In the genomic region with DNA sequence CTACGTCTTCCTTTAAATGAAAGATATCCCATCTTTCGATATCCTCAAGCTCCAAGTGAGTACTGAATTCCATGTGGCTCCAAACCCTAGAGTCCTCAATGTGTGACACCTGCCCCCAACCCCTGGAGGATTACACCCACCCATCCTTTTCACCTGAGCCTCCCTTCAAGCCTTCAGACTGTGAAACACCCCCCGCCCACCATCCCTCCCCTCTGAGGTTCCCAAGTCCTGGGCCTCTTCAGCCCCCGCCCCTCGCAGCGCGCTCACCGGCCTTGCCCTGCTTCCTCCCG, we compare ENCODE assay signal across 8 cellular contexts. TPM values are rescaled to one million over a fixed set of nuclear protein-coding genes. Genes with fewer than 3 reads are reported as not detected.
DNase-seq lines count a peak whose midpoint lies in the region; ATAC-seq lines count a peak whose summit lies in the region.

No MANE protein-coding gene starts in this region.

- DNase-seq in activated T-cell treated with anti-CD3 and anti-CD28 coated beads for 4 hours (peak; percentile 61), left kidney (ENCODE audit: low read depth, low spot score) (peak; percentile 92), COLO668 (lab: John Stamatoyannopoulos, UW; ENCODE audit: unreplicated experiment) (no peak), epidermal melanocyte (ENCODE audit: insufficient read length, low spot score) (no peak)
- DNase-seq in activated T-cell treated with anti-CD3 and anti-CD28 coated beads, Interleukin-2, amount 50 U/mL, for 48 hours: no peak
- no peak for DNase-seq in activated naive CD4-positive, alpha-beta T cell treated with anti-CD3 and anti-CD28 coated beads, Interleukin-2, amount 50 U/mL, for 72 hours (ENCODE audit: low spot score in 2 of 2)
- no peak for DNase-seq in stimulated activated effector memory CD8-positive, alpha-beta T cell treated with anti-CD3 and anti-CD28 coated beads, Interleukin-12 subunit alpha, Interleukin-12 subunit beta, amount 100 ng/mL, for 72 hours (ENCODE audit: low spot score in 2 of 2)

- no peaks in the 10 kb centered on the region for H3K9me3 Mint-ChIP-seq in activated naive CD4-positive, alpha-beta T cell treated with anti-CD3 and anti-CD28 coated beads, Interleukin-2, amount 50 U/mL, for 72 hours
- H3K9me3 Mint-ChIP-seq in stimulated activated effector memory CD8-positive, alpha-beta T cell treated with anti-CD3 and anti-CD28 coated beads, Interleukin-12 subunit alpha, Interleukin-12 subunit beta, amount 100 ng/mL, for 72 hours: no peaks in the 10 kb centered on the region

- H3K36me3 Mint-ChIP-seq in activated naive CD4-positive, alpha-beta T cell treated with anti-CD3 and anti-CD28 coated beads, Interleukin-2, amount 50 U/mL, for 72 hours: peaks cover 15 to 24% of the 10 kb centered on the region in 2 donors
- H3K36me3 Mint-ChIP-seq in stimulated activated effector memory CD8-positive, alpha-beta T cell treated with anti-CD3 and anti-CD28 coated beads, Interleukin-12 subunit alpha, Interleukin-12 subunit beta, amount 100 ng/mL, for 72 hours: peaks cover 72% of the 10 kb centered on the region

- H3K4me3 Mint-ChIP-seq in stimulated activated effector memory CD8-positive, alpha-beta T cell treated with anti-CD3 and anti-CD28 coated beads, Interleukin-12 subunit alpha, Interleukin-12 subunit beta, amount 100 ng/mL, for 72 hours: peak overlapping the region; percentile 80

- peak overlapping the region; percentile 91 to 95 for H3K27ac Mint-ChIP-seq in activated naive CD4-positive, alpha-beta T cell treated with anti-CD3 and anti-CD28 coated beads, Interleukin-2, amount 50 U/mL, for 72 hours
- H3K27ac Mint-ChIP-seq in stimulated activated effector memory CD8-positive, alpha-beta T cell treated with anti-CD3 and anti-CD28 coated beads, Interleukin-12 subunit alpha, Interleukin-12 subunit beta, amount 100 ng/mL, for 72 hours: peak overlapping the region; percentile 81

- peaks cover 57% of the 10 kb centered on the region for H3K4me1 Mint-ChIP-seq in stimulated activated effector memory CD8-positive, alpha-beta T cell treated with anti-CD3 and anti-CD28 coated beads, Interleukin-12 subunit alpha, Interleukin-12 subunit beta, amount 100 ng/mL, for 72 hours

- ATAC-seq in activated naive CD4-positive, alpha-beta T cell treated with anti-CD3 and anti-CD28 coated beads, Interleukin-2, amount 50 U/mL, for 72 hours: no peak
- no peak for ATAC-seq in stimulated activated effector memory CD8-positive, alpha-beta T cell treated with anti-CD3 and anti-CD28 coated beads, Interleukin-12 subunit alpha, Interleukin-12 subunit beta, amount 100 ng/mL, for 72 hours
- ATAC-seq in HG03521 (IDR thresholded peaks at IDR 0.05; ENCODE audit: unreplicated experiment): no peak

RNA-seq across cellular contexts. Expression of a gene that starts 0.4 kb away (rescaled TPM):
- 10 to 100 TPM; 27.7 to 55.3 TPM for total RNA-seq in activated naive CD4-positive, alpha-beta T cell treated with anti-CD3 and anti-CD28 coated beads, Interleukin-2, amount 50 U/mL, for 72 hours

RNA-seq across cellular contexts. Expression of a gene that starts 5.3 kb away (rescaled TPM):
- total RNA-seq in activated naive CD4-positive, alpha-beta T cell treated with anti-CD3 and anti-CD28 coated beads, Interleukin-2, amount 50 U/mL, for 72 hours: 10 to 100 TPM; 40.9 to 41.1 TPM

RNA-seq across cellular contexts. Expression of a gene that starts 9.4 kb away (rescaled TPM):
- 10 to 100 TPM; 50.3 to 76.2 TPM for total RNA-seq in activated naive CD4-positive, alpha-beta T cell treated with anti-CD3 and anti-CD28 coated beads, Interleukin-2, amount 50 U/mL, for 72 hours

RNA-seq across cellular contexts. Expression of a gene that starts 13.3 kb away (rescaled TPM):
- total RNA-seq in activated naive CD4-positive, alpha-beta T cell treated with anti-CD3 and anti-CD28 coated beads, Interleukin-2, amount 50 U/mL, for 72 hours: 100 to 1,000 TPM; 202 to 308 TPM

RNA-seq across cellular contexts. Expression of a gene that starts 22.0 kb away (rescaled TPM):
- total RNA-seq in activated naive CD4-positive, alpha-beta T cell treated with anti-CD3 and anti-CD28 coated beads, Interleukin-2, amount 50 U/mL, for 72 hours: 10 to 100 TPM; 40.8 to 41.9 TPM

Comparison
In these comparisons a context has a peak if more than half of its experiments do, and no peak if none do; other contexts are left out.
1. DNase-seq: peak in activated T-cell treated with anti-CD3 and anti-CD28 coated beads for 4 hours (single experiment) and left kidney (single experiment); none in activated T-cell treated with anti-CD3 and anti-CD28 coated beads, Interleukin-2, amount 50 U/mL, for 48 hours (0 of 2), activated naive CD4-positive, alpha-beta T cell treated with anti-CD3 and anti-CD28 coated beads, Interleukin-2, amount 50 U/mL, for 72 hours (0 of 2), stimulated activated effector memory CD8-positive, alpha-beta T cell treated with anti-CD3 and anti-CD28 coated beads, Interleukin-12 subunit alpha, Interleukin-12 subunit beta, amount 100 ng/mL, for 72 hours (0 of 2), COLO668 (single experiment) and epidermal melanocyte (single experiment).